In genomic region chr12:120116443-120116791, GRCh38 we compare ENCODE assay signal across 1 cellular context.
TF ChIP-seq lines count a peak whose summit lies in the region.

Gene RAB35, minus strand, starts transcription at chr12:120116753. Its CDS starts 103 bp downstream, at chr12:120116650.

TF ChIP-seq in K562, 482 proteins besides CTCF, POLR2A, EP300 and RAD21 (continued from another document):
- TF ChIP-seq PRDM10 (IDR thresholded peaks at IDR 0.05; ENCODE audit: partially characterized antibody) (no peak), ZNF263 (CRISPR knock-in tag; IDR thresholded peaks at IDR 0.05; ENCODE audit: borderline replicate concordance) (peak; percentile 90; the same call in 1 of the 2 replicates), EGR1 (conservative IDR thresholded peaks at IDR 0.05) (peak; percentile 75), NR2C2 (CRISPR knock-in tag; IDR thresholded peaks at IDR 0.05) (no peak), NR2C2 (tag; IDR thresholded peaks at IDR 0.05) (0 out of 2 replicates have a peak, but pooled peaks have one; percentile 64), ZNF134 (CRISPR knock-in tag; conservative IDR thresholded peaks at IDR 0.05) (no peak), ZBTB49 (CRISPR knock-in tag; IDR thresholded peaks at IDR 0.05; ENCODE audit: borderline replicate concordance) (no peak), POLR2H (tag; IDR thresholded peaks at IDR 0.05; ENCODE audit: low read depth) (peak; percentile 39; the same call in 1 of the 2 replicates), U2AF2 (optimal IDR thresholded peaks at IDR 0.05; ENCODE audit: low read depth, low read length) (no peak), SRSF9 (IDR thresholded peaks at IDR 0.05; ENCODE audit: borderline replicate concordance, low read depth, low read length) (no peak), ZBTB7A (IDR thresholded peaks at IDR 0.05; ENCODE audit: borderline replicate concordance, control insufficient read depth, low read depth, low read length) (0 out of 2 replicates have a peak, but pooled peaks have one; percentile 11), ZNF583 (CRISPR knock-in tag; IDR thresholded peaks at IDR 0.05) (no peak), ZKSCAN3 (CRISPR knock-in tag; IDR thresholded peaks at IDR 0.05) (no peak)
